In genomic region chr22:49132009-49132408, GRCh38 we compare ENCODE assay signal across 16 cellular contexts.
DNase-seq lines count a peak whose midpoint lies in the region.
"Had no signal": no experiment of that assay in that cellular context is flagged by ENCODE, and none has a peak within 500 bp of the region (broad histone marks: within the 10 kb centered on the region; RNA-seq: fewer than 3 reads in every experiment).

No MANE protein-coding gene starts in this region.

- intact Hi-C loops in activated naive CD4-positive, alpha-beta T cell treated with anti-CD3 and anti-CD28 coated beads for 36 hours (cut with micrococcal nuclease): no loop called here

- no peak overlapping the region for H3K4me3 Mint-ChIP-seq in activated naive CD4-positive, alpha-beta T cell treated with anti-CD3 and anti-CD28 coated beads for 36 hours

- H3K36me3 Mint-ChIP-seq in activated naive CD4-positive, alpha-beta T cell treated with anti-CD3 and anti-CD28 coated beads for 36 hours (ENCODE audit: low read depth): no peaks in the 10 kb centered on the region

- H3K9me3 Mint-ChIP-seq in activated naive CD4-positive, alpha-beta T cell treated with anti-CD3 and anti-CD28 coated beads for 36 hours: no peaks in the 10 kb centered on the region

- no peak overlapping the region for H3K27ac Mint-ChIP-seq in activated naive CD4-positive, alpha-beta T cell treated with anti-CD3 and anti-CD28 coated beads for 36 hours

- DNase-seq in NCI-H748 (lab: John Stamatoyannopoulos, UW; ENCODE audit: unreplicated experiment): peak; percentile 73
- DNase-seq in NCI-H748 treated with DMSO at 0.1 percent for 48 hours (lab: John Stamatoyannopoulos, UW): no peak
- DNase-seq in NCI-H146 (lab: John Stamatoyannopoulos, UW): peak; percentile 30
- peak; percentile 75 for DNase-seq in NCI-H510A (lab: John Stamatoyannopoulos, UW)
- peak; percentile 3 for DNase-seq in mesenteric fat pad (ENCODE audit: low spot score)
- DNase-seq in activated naive CD4-positive, alpha-beta T cell treated with anti-CD3 and anti-CD28 coated beads for 36 hours: no peak
- DNase-seq in stimulated activated CD4-positive, alpha-beta T cell treated with anti-CD3 and anti-CD28 coated beads, Interleukin-12 subunit alpha, Interleukin-12 subunit beta, amount 100 ng/mL, for 4 hours: no peak
- no peak for DNase-seq in hippocampal formation (lab: John Stamatoyannopoulos, UW)
- DNase-seq: 8988T, C1 segment of cervical spinal cord, DND-41, GM23248, MG63, NCI-H1417 treated with DMSO at 0.1 percent for 48 hours, NCI-H1930, Right ventricle myocardium superior had no signal

- CTCF ChIA-PET in activated naive CD4-positive, alpha-beta T cell treated with anti-CD3 and anti-CD28 coated beads for 36 hours (lab: Charles Lee): no interaction called here

- H3K27me3 Mint-ChIP-seq in activated naive CD4-positive, alpha-beta T cell treated with anti-CD3 and anti-CD28 coated beads for 36 hours (ENCODE audit: low read depth): peaks cover 35% of the 10 kb centered on the region

- no peaks in the 10 kb centered on the region for H3K4me1 Mint-ChIP-seq in activated naive CD4-positive, alpha-beta T cell treated with anti-CD3 and anti-CD28 coated beads for 36 hours (ENCODE audit: low read depth)

Comparison
In these comparisons a context has a peak if more than half of its experiments do, and no peak if none do; other contexts are left out.
1. DNase-seq: peak in NCI-H748 (single experiment), NCI-H146 (single experiment), NCI-H510A (single experiment) and mesenteric fat pad (single experiment); none in NCI-H748 treated with DMSO at 0.1 percent for 48 hours (single experiment), activated naive CD4-positive, alpha-beta T cell treated with anti-CD3 and anti-CD28 coated beads for 36 hours (single experiment), stimulated activated CD4-positive, alpha-beta T cell treated with anti-CD3 and anti-CD28 coated beads, Interleukin-12 subunit alpha, Interleukin-12 subunit beta, amount 100 ng/mL, for 4 hours (single experiment) and hippocampal formation (0 of 2).